8 cellular contexts compared by ENCODE assay signal in genomic region chr2:17517481-17518211, GRCh38. TPM values are rescaled to one million over a fixed set of nuclear protein-coding genes. Genes with fewer than 3 reads are reported as not detected.
A peak's percentile ranks its signal among the peaks of the same experiment; 100 is the strongest.
DNase-seq lines count a peak whose midpoint lies in the region; ATAC-seq and TF ChIP-seq lines count a peak whose summit lies in the region.

No MANE protein-coding gene starts in this region.

- WGBS in esophagus squamous epithelium, 2 donors = 34 to 35% methylated on average over 8 of the region's 8 CpGs

- H3K4me3 ChIP-seq in HUES6 (ENCODE audit: low read depth, low read length) = peak overlapping the region; percentile 69
- H3K4me3 ChIP-seq in esophagus squamous epithelium = peak overlapping the region; percentile 37 to 69 (median 50)
- H3K4me3 ChIP-seq in rectal smooth muscle tissue (ENCODE audit: low read length) = peak overlapping the region; percentile 70

- intact Hi-C loops in esophagus squamous epithelium (cut with DNase I) = no loop called here

- H3K9me3 ChIP-seq in HUES6 (ENCODE audit: control insufficient read depth, insufficient read depth, low read depth, low read length) (no peaks in the 10 kb centered on the region), esophagus squamous epithelium (no peaks in the 10 kb centered on the region)

- no peak for TF ChIP-seq CTCF in esophagus squamous epithelium (IDR thresholded peaks at IDR 0.05)

- H3K36me3 ChIP-seq in HUES6 (ENCODE audit: control insufficient read depth, insufficient read depth, low read length) (no peaks in the 10 kb centered on the region), esophagus squamous epithelium (no peaks in the 10 kb centered on the region), rectal smooth muscle tissue (ENCODE audit: control insufficient read depth, insufficient read depth, low read length) (no peaks in the 10 kb centered on the region)

- peak overlapping the region; percentile 76 for H3K9ac ChIP-seq in HUES6 (ENCODE audit: low read length)
- H3K9ac ChIP-seq in rectal smooth muscle tissue (ENCODE audit: low read length) = no peak overlapping the region

- no peak for TF ChIP-seq POLR2A in esophagus squamous epithelium (IDR thresholded peaks at IDR 0.05)

- peaks cover 22% of the 10 kb centered on the region; the same call in 1 of the 2 replicates for H3K4me1 ChIP-seq in HUES6 (ENCODE audit: control insufficient read depth, insufficient read depth, low read length)
- H3K4me1 ChIP-seq in esophagus squamous epithelium = peaks cover 0 to 13% (median 4%) of the 10 kb centered on the region in 3 donors
- peaks cover 3% of the 10 kb centered on the region for H3K4me1 ChIP-seq in rectal smooth muscle tissue (ENCODE audit: control insufficient read depth, insufficient read depth, low read length)

- H3K27ac ChIP-seq in HUES6 (ENCODE audit: low read depth, low read length) = peak overlapping the region; percentile 1; the same call in 1 of the 2 replicates
- H3K27ac ChIP-seq in esophagus squamous epithelium = peak overlapping the region; percentile 10 to 66 (median 61)
- H3K27ac ChIP-seq in rectal smooth muscle tissue (ENCODE audit: low read depth, low read length) = peak overlapping the region; percentile 59

- no peak for ATAC-seq in activated CD4-positive, CD25-positive, alpha-beta regulatory T cell treated with anti-CD3 and anti-CD28 coated beads, Interleukin-2, amount 50 U/mL, for 24 hours

- peak; percentile 42 for DNase-seq in SIG-M5 treated with dmso at 0.1 percent for 504 hours (lab: John Stamatoyannopoulos, UW; ENCODE audit: unreplicated experiment)
- no peak for DNase-seq in SIG-M5 (lab: John Stamatoyannopoulos, UW)
- no peak for DNase-seq in esophagus squamous epithelium (lab: John Stamatoyannopoulos, UW)
- no peak for DNase-seq in NOMO-1 treated with dmso at 0.1 percent for 144 hours (lab: John Stamatoyannopoulos, UW; ENCODE audit: unreplicated experiment)
- no peak for DNase-seq in NCI-H2196 treated with DMSO at 0.1 percent for 48 hours (lab: John Stamatoyannopoulos, UW; ENCODE audit: unreplicated experiment)

- H3K27me3 ChIP-seq in HUES6 (ENCODE audit: control insufficient read depth, insufficient read depth, low read length) (no peaks in the 10 kb centered on the region), esophagus squamous epithelium (peaks cover 0 to 6% (median 0%) of the 10 kb centered on the region in 4 donors), rectal smooth muscle tissue (ENCODE audit: control insufficient read depth, insufficient read depth, low read length) (no peaks in the 10 kb centered on the region)

RNA-seq across cellular contexts. Expression of gene RAD51AP2, which starts 0.6 kb away (rescaled TPM):
- under 1 TPM; 0.04 to 0.53 (median 0.26) TPM for total RNA-seq in esophagus squamous epithelium

RNA-seq across cellular contexts. Expression of gene VSNL1, which starts 22.9 kb away (rescaled TPM):
- total RNA-seq in esophagus squamous epithelium = 10 to 100 TPM; 39.1 to 88.3 (median 51.0) TPM

Comparison
In these comparisons a context has a peak if more than half of its experiments do, and no peak if none do; other contexts are left out.
1. H3K27ac ChIP-seq: peak in every context shown above with its lines; median percentile 61 in esophagus squamous epithelium; 59 in rectal smooth muscle tissue; 1 in HUES6.